ENCODE assay signal across 20 cellular contexts in the genomic region with DNA sequence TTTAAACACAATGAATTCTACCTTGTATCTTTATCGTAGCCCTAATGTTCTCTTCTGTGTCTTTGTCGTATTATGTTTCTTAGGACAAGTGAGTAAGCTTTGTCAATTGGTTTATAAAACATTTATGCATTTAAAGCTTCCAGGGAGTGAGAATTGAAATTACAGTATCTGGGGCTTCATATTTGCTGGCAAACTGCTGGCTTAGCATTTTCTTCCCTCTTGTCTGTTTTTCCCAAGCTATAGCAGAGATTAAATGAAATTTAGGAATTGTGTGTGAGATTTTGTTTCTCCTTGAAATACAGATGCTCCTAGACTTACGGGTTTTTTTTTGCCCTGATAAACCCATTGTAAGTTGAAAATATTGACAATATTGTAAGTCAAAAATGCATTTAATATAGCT.
"Had no signal": no experiment of that assay in that cellular context is flagged by ENCODE, and none has a peak within 500 bp of the region (broad histone marks: within the 10 kb centered on the region; RNA-seq: fewer than 3 reads in every experiment).

No MANE protein-coding gene starts in this region.

- H3K27me3 ChIP-seq: esophagus muscularis mucosa, gastroesophageal sphincter, heart right ventricle, spleen, tibial artery had no signal

- H3K9me3 Mint-ChIP-seq: activated CD4-positive, alpha-beta memory T cell treated with anti-CD3 and anti-CD28 coated beads for 36 hours; activated naive CD4-positive, alpha-beta T cell treated with anti-CD3 and anti-CD28 coated beads, Interleukin-2, amount 50 U/mL, for 72 hours; activated T-cell treated with anti-CD3 and anti-CD28 coated beads, Interleukin-2, amount 50 U/mL, for 72 hours; brain; memory B cell; T-helper 1 cell treated with Interleukin-12 subunit alpha and Interleukin-12 subunit beta and Interleukin-4 antibody, amounts not matched to agents 30 μg/mL and 1 μg/mL, for 36 hours; WTC11 had no signal

- H3K36me3 ChIP-seq: esophagus muscularis mucosa, gastroesophageal sphincter, heart right ventricle, spleen, tibial artery had no signal

- H3K4me3 Mint-ChIP-seq: activated CD4-positive, alpha-beta memory T cell treated with anti-CD3 and anti-CD28 coated beads for 36 hours had no signal

- ATAC-seq: activated naive CD4-positive, alpha-beta T cell treated with anti-CD3 and anti-CD28 coated beads, Interleukin-2, amount 50 U/mL, for 72 hours; activated T-cell treated with anti-CD3 and anti-CD28 coated beads, Interleukin-2, amount 50 U/mL, for 72 hours; gastroesophageal sphincter; heart right ventricle; left colon had no signal

- DNase-seq: activated CD4-positive, alpha-beta memory T cell treated with anti-CD3 and anti-CD28 coated beads for 36 hours; activated effector memory CD4-positive, alpha-beta T cell treated with anti-CD3 and anti-CD28 coated beads, Interleukin-2, amount 50 U/mL, for 16 hours; activated T-cell treated with anti-CD3 and anti-CD28 coated beads, Interleukin-2, amount 50 U/mL, for 72 hours; aorta; heart right ventricle; left colon; occipital lobe; spleen; stimulated activated CD4-positive, alpha-beta T cell treated with anti-CD3 and anti-CD28 coated beads, Interleukin-4, amount 100 ng/mL, for 1 hour; stimulated activated naive CD4-positive, alpha-beta T cell treated with Interleukin-2 at 50 U/mL for 16 hours; T1000; tibial artery had no signal

- H3K36me3 Mint-ChIP-seq: activated CD4-positive, alpha-beta memory T cell treated with anti-CD3 and anti-CD28 coated beads for 36 hours; activated naive CD4-positive, alpha-beta T cell treated with anti-CD3 and anti-CD28 coated beads, Interleukin-2, amount 50 U/mL, for 72 hours; memory B cell; WTC11 had no signal

- H3K27me3 Mint-ChIP-seq: brain, memory B cell, progenitor cell of endocrine pancreas had no signal

- H3K4me3 ChIP-seq: esophagus muscularis mucosa, gastroesophageal sphincter, spleen had no signal

- H3K9me3 ChIP-seq: esophagus muscularis mucosa, gastroesophageal sphincter, heart right ventricle, spleen, tibial artery had no signal
